Comparison of ENCODE assay signal across 11 cellular contexts in genomic region chr17:82053556-82054263, GRCh38. TPM values are rescaled to one million over a fixed set of nuclear protein-coding genes. Genes with fewer than 3 reads are reported as not detected.
DNase-seq lines count a peak whose midpoint lies in the region; ATAC-seq and TF ChIP-seq lines count a peak whose summit lies in the region.
"Had no signal": no experiment of that assay in that cellular context is flagged by ENCODE, and none has a peak within 500 bp of the region (broad histone marks: within the 10 kb centered on the region; RNA-seq: fewer than 3 reads in every experiment).

No MANE protein-coding gene starts in this region.

- H2BK5ac ChIP-seq in IMR-90 (ENCODE audit: low read depth, low read length, poor library complexity, severe bottlenecking) = no peak overlapping the region

- H2AK5ac ChIP-seq in IMR-90 (ENCODE audit: low read depth, low read length) = no peak overlapping the region

- H3K56ac ChIP-seq in IMR-90 (ENCODE audit: extremely low read depth, insufficient read depth, low read length) = no peak overlapping the region

- no peak overlapping the region for H3K4me3 ChIP-seq in IMR-90 (ENCODE audit: insufficient read depth, low read depth, low read length)
- H3K4me3 ChIP-seq in BE2C (ENCODE audit: low read depth, low read length) = no peak overlapping the region

- intact Hi-C loops in activated CD4-positive, alpha-beta T cell treated with anti-CD3 and anti-CD28 coated beads for 36 hours (cut with DNase I, micrococcal nuclease) = loop anchor here in 1 of 2 experiments (2.0 kb wide), 1 partner anchor 13 kb away; no protein-coding TSS in a partner anchor
- intact Hi-C loops in IMR-90 (cut with micrococcal nuclease) = no loop called here

- no peak overlapping the region for H2BK120ac ChIP-seq in IMR-90 (ENCODE audit: low read depth, low read length)

- peak overlapping the region; percentile 79 for H3K4me3 Mint-ChIP-seq in activated CD4-positive, alpha-beta T cell treated with anti-CD3 and anti-CD28 coated beads for 36 hours
- peak overlapping the region; percentile 81 to 91 (median 83) for H3K4me3 Mint-ChIP-seq in brain
- peak overlapping the region; percentile 78 for H3K4me3 Mint-ChIP-seq in osteocyte (ENCODE audit: unreplicated experiment)

- ATAC-seq in activated CD4-positive, alpha-beta T cell treated with anti-CD3 and anti-CD28 coated beads for 36 hours = no peak
- ATAC-seq in IMR-90 (ENCODE audit: low read depth) (no peak), HG02759 (IDR thresholded peaks at IDR 0.05; ENCODE audit: unreplicated experiment) (no peak), GM21515 (IDR thresholded peaks at IDR 0.05; ENCODE audit: unreplicated experiment) (no peak)

- WGBS in IMR-90 (ENCODE audit: extremely low coverage in 2 of 2, insufficient read length in 1 of 2), 2 experiments = 96% methylated on average over 22 of the region's 28 CpGs; no CpG with 5 or more reads in 1 of the 2 experiments

- H3K4me1 Mint-ChIP-seq in activated CD4-positive, alpha-beta T cell treated with anti-CD3 and anti-CD28 coated beads for 36 hours = peaks cover 21% of the 10 kb centered on the region
- H3K4me1 Mint-ChIP-seq in brain (peaks cover 20% of the 10 kb centered on the region), osteocyte (ENCODE audit: unreplicated experiment) (peaks cover 17% of the 10 kb centered on the region)

- H3K23ac ChIP-seq in IMR-90 (ENCODE audit: low read depth, low read length) = no peak overlapping the region

- peaks cover 5% of the 10 kb centered on the region for H3K9me1 ChIP-seq in IMR-90 (ENCODE audit: insufficient read depth, low read length)

- H3K14ac ChIP-seq in IMR-90 (replicated peaks; ENCODE audit: low read depth, low read length) = no peak overlapping the region

- H3K27ac Mint-ChIP-seq in activated CD4-positive, alpha-beta T cell treated with anti-CD3 and anti-CD28 coated beads for 36 hours = no peak overlapping the region
- peak overlapping the region in 1 of 5 experiments; percentile 48 for H3K27ac Mint-ChIP-seq in brain
- no peak overlapping the region for H3K27ac Mint-ChIP-seq in osteocyte (ENCODE audit: unreplicated experiment)

- no peak overlapping the region for H2BK15ac ChIP-seq in IMR-90 (ENCODE audit: low read depth, low read length)

- no peak for TF ChIP-seq POLR2A in IMR-90 (IDR thresholded peaks at IDR 0.05; ENCODE audit: low read depth, low read length)

- TF ChIP-seq CTCF in IMR-90 (conservative IDR thresholded peaks at IDR 0.05; ENCODE audit: low read depth, low read length) (no peak), brain (conservative IDR thresholded peaks at IDR 0.05) (no peak), osteocyte (IDR thresholded peaks at IDR 0.05) (no peak), BE2C (IDR thresholded peaks at IDR 0.05; ENCODE audit: low read depth, low read length) (no peak)

- TF ChIP-seq RAD21 in IMR-90 (IDR thresholded peaks at IDR 0.05; ENCODE audit: low read length) = no peak

- no peak overlapping the region for H3K27ac ChIP-seq in IMR-90 (ENCODE audit: insufficient read depth, low read length)
- H3K27ac ChIP-seq: epithelial cell of prostate had no signal

- no TSS peak for BruUV-seq in IMR-90 (replicated peaks; lab: Mats Ljungman, UMichigan)

- peaks cover 18% of the 10 kb centered on the region for H3K4me1 ChIP-seq in IMR-90 (ENCODE audit: control insufficient read depth, insufficient read depth, low read length)
- no peaks in the 10 kb centered on the region for H3K4me1 ChIP-seq in BE2C

- peaks cover 16 to 45% of the 10 kb centered on the region in 2 experiments for H3K79me1 ChIP-seq in IMR-90 (ENCODE audit: low read depth in 1 of 2, low read length in 2 of 2)

- dilution Hi-C loops in IMR-90 (cut with HindIII; ENCODE audit: low sequenced_read_pairs, unreplicated experiment) = no loop called here

- H3K4ac ChIP-seq in IMR-90 (ENCODE audit: low read depth, low read length) = no peak overlapping the region

- no peaks in the 10 kb centered on the region for H3K9me3 Mint-ChIP-seq in activated CD4-positive, alpha-beta T cell treated with anti-CD3 and anti-CD28 coated beads for 36 hours (ENCODE audit: low read depth)
- H3K9me3 Mint-ChIP-seq in brain (no peaks in the 10 kb centered on the region), osteocyte (ENCODE audit: unreplicated experiment) (no peaks in the 10 kb centered on the region)

- H2AFZ ChIP-seq in IMR-90 (replicated peaks; ENCODE audit: low read length, poor library complexity) = no peak overlapping the region

- H4K91ac ChIP-seq in IMR-90 (ENCODE audit: insufficient read depth, low read depth, low read length) = no peak overlapping the region

- H3K36me3 ChIP-seq in IMR-90 (ENCODE audit: control insufficient read depth, insufficient read depth, low read length) = peaks cover 60% of the 10 kb centered on the region
- H3K36me3 ChIP-seq in BE2C = peaks cover 53% of the 10 kb centered on the region

- H4K20me1 ChIP-seq in IMR-90 (ENCODE audit: insufficient read depth, low read length) = peaks cover 4% of the 10 kb centered on the region

- DNase-seq in activated CD4-positive, alpha-beta T cell treated with anti-CD3 and anti-CD28 coated beads for 36 hours = peak; percentile 4
- DNase-seq in activated CD4-positive, alpha-beta T cell treated with anti-CD3 and anti-CD28 coated beads, Interleukin-2, amount 50 U/mL, for 4 hours = no peak
- no peak for DNase-seq in IMR-90
- no peak for DNase-seq in osteocyte (ENCODE audit: extremely low spot score, unreplicated experiment)
- no peak for DNase-seq in BE2C
- DNase-seq: ACHN, stomach had no signal

- no peak overlapping the region for H3K9ac ChIP-seq in IMR-90 (ENCODE audit: low read depth, low read length)

- no peak overlapping the region for H4K8ac ChIP-seq in IMR-90 (ENCODE audit: low read depth in 2 of 2, low read length in 2 of 2)

- H3K27me3 Mint-ChIP-seq in activated CD4-positive, alpha-beta T cell treated with anti-CD3 and anti-CD28 coated beads for 36 hours = no peaks in the 10 kb centered on the region
- H3K27me3 Mint-ChIP-seq in brain (peaks cover 6% of the 10 kb centered on the region), osteocyte (ENCODE audit: unreplicated experiment) (no peaks in the 10 kb centered on the region)

- H2BK20ac ChIP-seq in IMR-90 (ENCODE audit: low read depth, low read length) = no peak overlapping the region

- H3K9me3 ChIP-seq in IMR-90 (ENCODE audit: control insufficient read depth, insufficient read depth, low read length) = no peaks in the 10 kb centered on the region
- no peaks in the 10 kb centered on the region for H3K9me3 ChIP-seq in BE2C
- H3K9me3 ChIP-seq: stomach had no signal

- H4K5ac ChIP-seq in IMR-90 (ENCODE audit: low read depth, low read length) = no peak overlapping the region

- POLR2A ChIA-PET in activated CD4-positive, alpha-beta T cell treated with anti-CD3 and anti-CD28 coated beads for 36 hours (lab: Charles Lee) = interaction anchor here (0.5 kb wide), 1 partner anchor 299 kb away, joined by 3 read pairs; no protein-coding TSS in a partner anchor
- POLR2A ChIA-PET in IMR-90 (lab: Charles Lee; ENCODE audit: unreplicated experiment) = no interaction called here

- H2AK9ac ChIP-seq in IMR-90 (replicated peaks; ENCODE audit: low read depth, low read length, poor library complexity) = peak overlapping the region; percentile 55

- CTCF ChIA-PET in activated CD4-positive, alpha-beta T cell treated with anti-CD3 and anti-CD28 coated beads for 36 hours (lab: Charles Lee) = no interaction called here
- CTCF ChIA-PET in IMR-90 (lab: Yijun Ruan, JAX) = no interaction called here

- no peaks in the 10 kb centered on the region for H3K27me3 ChIP-seq in IMR-90 (ENCODE audit: control insufficient read depth, insufficient read depth, low read length)
- 0 out of 2 replicates have a peak, but pooled peaks cover 3% of the 10 kb centered on the region for H3K27me3 ChIP-seq in BE2C
- H3K27me3 ChIP-seq: stomach had no signal

- H3K36me3 Mint-ChIP-seq in activated CD4-positive, alpha-beta T cell treated with anti-CD3 and anti-CD28 coated beads for 36 hours (ENCODE audit: low read depth) = peaks cover 6% of the 10 kb centered on the region
- peaks cover 9% of the 10 kb centered on the region for H3K36me3 Mint-ChIP-seq in brain
- H3K36me3 Mint-ChIP-seq in osteocyte (ENCODE audit: unreplicated experiment) = peaks cover 13% of the 10 kb centered on the region

- H3K4me2 ChIP-seq in IMR-90 (ENCODE audit: low read depth, low read length) = no peak overlapping the region; the same call in 1 of the 2 replicates

- no peak overlapping the region for H3K18ac ChIP-seq in IMR-90 (ENCODE audit: low read depth, low read length)

- in situ Hi-C loops in IMR-90 (cut with MboI; ENCODE audit: low sequenced_read_pairs) = no loop called here

RNA-seq across cellular contexts. Expression of gene GPS1, which starts 2.0 kb away (rescaled TPM):
- total RNA-seq in activated CD4-positive, alpha-beta T cell treated with anti-CD3 and anti-CD28 coated beads for 36 hours = 10 to 100 TPM; 69.0 to 73.5 TPM
- 177 and 181 TPM in 2 replicates for total RNA-seq in IMR-90 (2012; rRNA removed)
- polyA plus RNA-seq in IMR-90 (2012; rRNA removed) = 157 and 168 TPM in 2 replicates
- 93.5 and 156 TPM in 2 replicates for polyA plus RNA-seq in IMR-90 (2012; cell fraction: cytosol; rRNA removed)
- polyA plus RNA-seq in IMR-90 (2012; cell fraction: nucleus; rRNA removed; ENCODE audit: low replicate concordance) = 234 and 517 TPM in 2 replicates
- polyA plus RNA-seq in brain (ENCODE audit: insufficient read depth, low read depth, low replicate concordance) = 231 TPM
- total RNA-seq in osteocyte = 100 and 108 TPM in 2 replicates
- polyA plus RNA-seq in BE2C (2012; ENCODE audit: insufficient read depth, insufficient read length, low read depth) = 585 TPM

RNA-seq across cellular contexts. Expression of gene RFNG, which starts 2.1 kb away (rescaled TPM):
- total RNA-seq in activated CD4-positive, alpha-beta T cell treated with anti-CD3 and anti-CD28 coated beads for 36 hours = 10 to 100 TPM; 16.9 to 17.5 TPM
- 6.8 and 8.6 TPM in 2 replicates for total RNA-seq in IMR-90 (2012; rRNA removed)
- polyA plus RNA-seq in IMR-90 (2012; rRNA removed) = 47.3 and 51.1 TPM in 2 replicates
- polyA plus RNA-seq in IMR-90 (2012; cell fraction: cytosol; rRNA removed) = 27.2 and 51.3 TPM in 2 replicates
- polyA plus RNA-seq in IMR-90 (2012; cell fraction: nucleus; rRNA removed; ENCODE audit: low replicate concordance) = 271 and 643 TPM in 2 replicates
- polyA plus RNA-seq in brain (ENCODE audit: insufficient read depth, low read depth, low replicate concordance) = 45.0 TPM
- total RNA-seq in osteocyte = 37.3 and 41.0 TPM in 2 replicates
- polyA plus RNA-seq in BE2C (2012; ENCODE audit: insufficient read depth, insufficient read length, low read depth) = 73.1 TPM

RNA-seq across cellular contexts. Expression of gene DUS1L, which starts 11.9 kb away (rescaled TPM):
- total RNA-seq in activated CD4-positive, alpha-beta T cell treated with anti-CD3 and anti-CD28 coated beads for 36 hours = 100 to 1,000 TPM; 119 to 124 TPM
- total RNA-seq in IMR-90 (2012; rRNA removed) = 26.9 and 29.0 TPM in 2 replicates
- 76.9 and 95.3 TPM in 2 replicates for polyA plus RNA-seq in IMR-90 (2012; rRNA removed)
- 60.1 and 65.0 TPM in 2 replicates for polyA plus RNA-seq in IMR-90 (2012; cell fraction: cytosol; rRNA removed)
- polyA plus RNA-seq in IMR-90 (2012; cell fraction: nucleus; rRNA removed; ENCODE audit: low replicate concordance) = 435 and 1,044 TPM in 2 replicates
- 110 TPM for polyA plus RNA-seq in brain (ENCODE audit: insufficient read depth, low read depth, low replicate concordance)
- total RNA-seq in osteocyte = 69.3 and 73.3 TPM in 2 replicates
- 415 TPM for polyA plus RNA-seq in BE2C (2012; ENCODE audit: insufficient read depth, insufficient read length, low read depth)

RNA-seq across cellular contexts. Expression of gene DCXR, which starts 16.2 kb away (rescaled TPM):
- 100 to 1,000 TPM; 105 to 166 TPM for total RNA-seq in activated CD4-positive, alpha-beta T cell treated with anti-CD3 and anti-CD28 coated beads for 36 hours
- total RNA-seq in IMR-90 (2012; rRNA removed) (36.6 and 36.9 TPM in 2 replicates), osteocyte (69.0 and 71.0 TPM in 2 replicates)
- polyA plus RNA-seq in IMR-90 (2012; rRNA removed) (129 and 139 TPM in 2 replicates), brain (ENCODE audit: insufficient read depth, low read depth, low replicate concordance) (170 TPM)
- 135 and 154 TPM in 2 replicates for polyA plus RNA-seq in IMR-90 (2012; cell fraction: cytosol; rRNA removed)
- polyA plus RNA-seq in IMR-90 (2012; cell fraction: nucleus; rRNA removed; ENCODE audit: low replicate concordance) = 94.9 and 309 TPM in 2 replicates
- polyA plus RNA-seq in BE2C (2012; ENCODE audit: insufficient read depth, insufficient read length, low read depth) = 335 TPM

RNA-seq across cellular contexts. Expression of gene RAC3, which starts 22.2 kb away (rescaled TPM):
- 10 to 100 TPM in 1 of 2 experiments, 1 to 10 TPM in 1; 9.6 to 10.6 TPM for total RNA-seq in activated CD4-positive, alpha-beta T cell treated with anti-CD3 and anti-CD28 coated beads for 36 hours
- total RNA-seq in IMR-90 (2012; rRNA removed) (5.7 and 7.2 TPM in 2 replicates), osteocyte (19.4 and 21.8 TPM in 2 replicates)
- polyA plus RNA-seq in IMR-90 (2012; rRNA removed) (23.4 and 32.0 TPM in 2 replicates), brain (ENCODE audit: insufficient read depth, low read depth, low replicate concordance) (65.2 TPM)
- 34.9 and 48.2 TPM in 2 replicates for polyA plus RNA-seq in IMR-90 (2012; cell fraction: cytosol; rRNA removed)
- polyA plus RNA-seq in IMR-90 (2012; cell fraction: nucleus; rRNA removed; ENCODE audit: low replicate concordance) = 20.2 and 75.8 TPM in 2 replicates
- 65.3 TPM for polyA plus RNA-seq in BE2C (2012; ENCODE audit: insufficient read depth, insufficient read length, low read depth)
